ENCODE assay signal across 20 cellular contexts in genomic region chr15:55800216-55800615, GRCh38. TPM values are rescaled to one million over a fixed set of nuclear protein-coding genes. Genes with fewer than 3 reads are reported as not detected.
A peak's percentile ranks its signal among the peaks of the same experiment; 100 is the strongest.
DNase-seq lines count a peak whose midpoint lies in the region; FAIRE-seq and TF ChIP-seq lines count a peak whose summit lies in the region.
"Had no signal": no experiment of that assay in that cellular context is flagged by ENCODE, and none has a peak within 500 bp of the region (broad histone marks: within the 10 kb centered on the region; RNA-seq: fewer than 3 reads in every experiment).

No MANE protein-coding gene starts in this region.

- POLR2A ChIA-PET in H1 (lab: Charles Lee; ENCODE audit: partially characterized antibody), result no interaction called here
- POLR2A ChIA-PET in GM10248 (lab: Yijun Ruan, JAX), result no interaction called here

- CTCF ChIA-PET in Calu3 (lab: Charles Lee) (interaction anchor here (0.6 to 1.9 kb wide), 8 partner anchors 70 to 414 kb away, joined by 3 to 20 read pairs (median 4); no protein-coding TSS in a partner anchor), H1 (lab: Charles Lee; ENCODE audit: partially characterized antibody) (interaction anchor here (0.6 to 10.8 kb wide), 26 partner anchors 9 to 286 kb away, joined by 3 to 201 read pairs (median 4); no protein-coding TSS in a partner anchor), GM10248 (lab: Yijun Ruan, JAX) (interaction anchor here (0.7 to 6.9 kb wide), 10 partner anchors 12 to 276 kb away, joined by 3 to 53 read pairs (median 3); no protein-coding TSS in a partner anchor)

- no peak overlapping the region for H3K56ac ChIP-seq in H1 (replicated peaks; ENCODE audit: insufficient read length, low read depth, low read length)

- H3K9me3 ChIP-seq in Loucy (ENCODE audit: insufficient read depth, low read depth, low read length) (no peaks in the 10 kb centered on the region), H1 (ENCODE audit: insufficient read depth in 2 of 2, low read depth in 1 of 2, low read length in 1 of 2) (no peaks in the 10 kb centered on the region), neural progenitor cell (ENCODE audit: low read depth) (no peaks in the 10 kb centered on the region)
- H3K9me3 ChIP-seq: transverse colon had no signal

- H2BK120ac ChIP-seq in H1 (replicated peaks; ENCODE audit: low read depth, low read length), result no peak overlapping the region

- H3K9ac ChIP-seq in Loucy (ENCODE audit: low read depth, low read length, poor library complexity, severe bottlenecking), result no peak overlapping the region
- no peak overlapping the region for H3K9ac ChIP-seq in H1 (replicated peaks in 1 of 4; ENCODE audit: extremely low read depth in 1 of 4, low read depth in 3 of 4, low read length in 3 of 4)
- no peak overlapping the region for H3K9ac ChIP-seq in neural progenitor cell

- no peak overlapping the region for H2BK5ac ChIP-seq in H1 (ENCODE audit: low read depth, low read length)

- no peak overlapping the region for H3K14ac ChIP-seq in H1 (ENCODE audit: insufficient read length)

- H4K20me1 ChIP-seq in Loucy (ENCODE audit: insufficient read depth, low read length, poor library complexity, severe bottlenecking) (no peaks in the 10 kb centered on the region), H1 (replicated peaks in 1 of 2; ENCODE audit: control insufficient read depth in 1 of 2, insufficient read depth in 2 of 2, low read length in 2 of 2) (no peaks in the 10 kb centered on the region), neural progenitor cell (ENCODE audit: low read depth) (no peaks in the 10 kb centered on the region)

- no peak overlapping the region for H3K18ac ChIP-seq in H1 (ENCODE audit: extremely low read depth, low read length)

- peak overlapping the region; percentile 73; the same call in 1 of the 2 replicates for H4K8ac ChIP-seq in H1 (ENCODE audit: extremely low read depth, insufficient read depth, low read length)

- H3K36me3 Mint-ChIP-seq in Calu3 (ENCODE audit: insufficient read depth, unreplicated experiment), result no peaks in the 10 kb centered on the region
- H3K36me3 Mint-ChIP-seq in neural progenitor cell, result peaks cover 7% of the 10 kb centered on the region
- H3K36me3 Mint-ChIP-seq: activated naive CD4-positive, alpha-beta T cell treated with anti-CD3 and anti-CD28 coated beads, Interleukin-2, amount 50 U/mL, for 24 hours; CD8-positive, alpha-beta T cell; memory B cell; WTC11 had no signal

- peaks cover 18% of the 10 kb centered on the region for H3K4me1 Mint-ChIP-seq in Calu3 (ENCODE audit: low read depth, unreplicated experiment)
- H3K4me1 Mint-ChIP-seq in neural progenitor cell, result peaks cover 47% of the 10 kb centered on the region
- H3K4me1 Mint-ChIP-seq: activated naive CD4-positive, alpha-beta T cell treated with anti-CD3 and anti-CD28 coated beads, Interleukin-2, amount 50 U/mL, for 24 hours; memory B cell; T-helper 17 cell had no signal

- DNase-seq in Calu3, result no peak
- DNase-seq in H1 (ENCODE audit: low read depth in 1 of 2, low spot score in 2 of 2), result no peak
- no peak for DNase-seq in neural progenitor cell (ENCODE audit: low spot score)
- no peak for DNase-seq in GDM1 (lab: John Stamatoyannopoulos, UW)
- no peak for DNase-seq in activated gamma-delta T cell (lab: John Stamatoyannopoulos, UW)
- DNase-seq in AML-193 (lab: John Stamatoyannopoulos, UW), result no peak
- DNase-seq in GM10248 (ENCODE audit: extremely low spot score), result no peak
- DNase-seq: CD8-positive, alpha-beta T cell; NCI-H1436 treated with DMSO at 0.1 percent for 48 hours; T-helper 17 cell had no signal

- H3K4me2 ChIP-seq in Loucy (ENCODE audit: low read depth, low read length, poor library complexity, severe bottlenecking) (no peak overlapping the region), H1 (ENCODE audit: insufficient read depth in 1 of 2, low read depth in 2 of 2, low read length in 2 of 2) (no peak overlapping the region), neural progenitor cell (no peak overlapping the region)

- H3K4me3 Mint-ChIP-seq in Calu3 (ENCODE audit: low read depth, unreplicated experiment) (no peak overlapping the region), neural progenitor cell (no peak overlapping the region)
- H3K4me3 Mint-ChIP-seq: activated CD8-positive, alpha-beta T cell treated with anti-CD3 and anti-CD28 coated beads for 36 hours; activated naive CD4-positive, alpha-beta T cell treated with anti-CD3 and anti-CD28 coated beads, Interleukin-2, amount 50 U/mL, for 24 hours; CD8-positive, alpha-beta T cell; endodermal cell; HFFc6; memory B cell; stimulated activated naive CD8-positive, alpha-beta T cell treated with anti-CD3 and anti-CD28 coated beads, Interleukin-15, Interleukin-2, amounts not matched to agents 100 ng/mL and 50 ng/mL, for 24 hours; T-helper 17 cell had no signal

- WGBS in H1 (ENCODE audit: extremely low coverage in 1 of 2, insufficient coverage in 1 of 2, insufficient read length in 1 of 2, insufficient replicate concordance in 2 of 2, low coverage in 1 of 2, low lambda C conversion rate in 2 of 2, missing lambda C conversion rate in 1 of 2), 2 experiments, result 91% methylated on average over 2 of the region's 2 CpGs; no CpG with 5 or more reads in 1 of the 2 experiments

- H3K4me3 ChIP-seq in Loucy (ENCODE audit: low read length, poor library complexity, severe bottlenecking) (no peak overlapping the region), H1 (ENCODE audit: extremely low read depth in 1 of 4, insufficient read depth in 2 of 4, low read depth in 3 of 4, low read length in 4 of 4) (no peak overlapping the region), neural progenitor cell (no peak overlapping the region)
- H3K4me3 ChIP-seq: transverse colon had no signal

- no peak for TF ChIP-seq RAD21 in H1 (IDR thresholded peaks at IDR 0.05 in 1 of 2, conservative IDR thresholded peaks at IDR 0.05 in 1 of 2; ENCODE audit: low read depth in 2 of 2, low read length in 2 of 2)

- no peak overlapping the region for H2BK20ac ChIP-seq in H1 (ENCODE audit: low read length)

- H4K5ac ChIP-seq in H1 (ENCODE audit: insufficient read length, low read depth, low read length), result no peak overlapping the region

- no peak for TF ChIP-seq POLR2A in H1 (IDR thresholded peaks at IDR 0.05; ENCODE audit: control extremely low read depth in 1 of 2, low read depth in 2 of 2, low read length in 2 of 2)

- H2AFZ ChIP-seq in Loucy (ENCODE audit: low read length), result peak overlapping the region; percentile 91
- peak overlapping the region; percentile 100 for H2AFZ ChIP-seq in H1 (ENCODE audit: low read length)
- peak overlapping the region; percentile 100 for H2AFZ ChIP-seq in neural progenitor cell (replicated peaks)

- no peaks in the 10 kb centered on the region for H3K23me2 ChIP-seq in H1 (ENCODE audit: low read depth, low read length)

- H2AK5ac ChIP-seq in H1 (ENCODE audit: low read depth, low read length), result no peak overlapping the region

- H3K27ac ChIP-seq in H1 (ENCODE audit: low read depth, low read length) (no peak overlapping the region), neural progenitor cell (no peak overlapping the region)
- H3K27ac ChIP-seq: transverse colon had no signal

- no peak overlapping the region for H3K23ac ChIP-seq in H1 (ENCODE audit: insufficient read length)

- H4K91ac ChIP-seq in H1 (replicated peaks; ENCODE audit: insufficient read length, low read length), result no peak overlapping the region

- H3K4me1 ChIP-seq in Loucy (ENCODE audit: insufficient read depth, low read length, poor library complexity, severe bottlenecking), result peaks cover 7% of the 10 kb centered on the region
- H3K4me1 ChIP-seq in H1 (replicated peaks in 1 of 4; ENCODE audit: control insufficient read depth in 3 of 4, insufficient read depth in 4 of 4, low read length in 3 of 4), result peaks cover 0 to 5% (median 2%) of the 10 kb centered on the region in 4 experiments; a peak in 3 of 7 replicates
- H3K4me1 ChIP-seq in neural progenitor cell, result peaks cover 30% of the 10 kb centered on the region
- H3K4me1 ChIP-seq: transverse colon had no signal

- no peak overlapping the region for H3K4ac ChIP-seq in H1 (replicated peaks; ENCODE audit: insufficient read length, low read depth, low read length)

- intact Hi-C loops in Calu3 (cut with micrococcal nuclease; ENCODE audit: unreplicated experiment), result no loop called here

- H3K27ac Mint-ChIP-seq in Calu3 (ENCODE audit: unreplicated experiment), result peak overlapping the region; percentile 47
- peak overlapping the region; percentile 98 for H3K27ac Mint-ChIP-seq in neural progenitor cell
- H3K27ac Mint-ChIP-seq: activated CD8-positive, alpha-beta T cell treated with anti-CD3 and anti-CD28 coated beads for 36 hours; activated naive CD4-positive, alpha-beta T cell treated with anti-CD3 and anti-CD28 coated beads, Interleukin-2, amount 50 U/mL, for 24 hours; CD8-positive, alpha-beta T cell; endodermal cell; HFFc6; memory B cell; stimulated activated naive CD8-positive, alpha-beta T cell treated with anti-CD3 and anti-CD28 coated beads, Interleukin-15, Interleukin-2, amounts not matched to agents 100 ng/mL and 50 ng/mL, for 24 hours; T-helper 17 cell had no signal

- H2BK15ac ChIP-seq in H1 (ENCODE audit: low read length), result no peak overlapping the region

- H3K27me3 Mint-ChIP-seq in Calu3 (ENCODE audit: unreplicated experiment) (no peaks in the 10 kb centered on the region), neural progenitor cell (ENCODE audit: insufficient read depth, low read depth) (peaks cover 5% of the 10 kb centered on the region)

- H3K9me2 ChIP-seq in Loucy (replicated peaks; ENCODE audit: low read depth, low read length), result no peaks in the 10 kb centered on the region

- FAIRE-seq in H1 (lab: Jason Lieb, UNC), result no peak
- FAIRE-seq: colon had no signal

- H3K9me3 Mint-ChIP-seq in Calu3 (ENCODE audit: low read depth, unreplicated experiment), result no peaks in the 10 kb centered on the region
- H3K9me3 Mint-ChIP-seq in neural progenitor cell, result peaks cover 11% of the 10 kb centered on the region
- H3K9me3 Mint-ChIP-seq: activated CD8-positive, alpha-beta T cell treated with anti-CD3 and anti-CD28 coated beads for 36 hours; activated naive CD4-positive, alpha-beta T cell treated with anti-CD3 and anti-CD28 coated beads, Interleukin-2, amount 50 U/mL, for 24 hours; CD8-positive, alpha-beta T cell; endodermal cell; HFFc6; memory B cell; stimulated activated naive CD8-positive, alpha-beta T cell treated with anti-CD3 and anti-CD28 coated beads, Interleukin-15, Interleukin-2, amounts not matched to agents 100 ng/mL and 50 ng/mL, for 24 hours; WTC11 had no signal

- TF ChIP-seq CTCF in Calu3 (IDR thresholded peaks at IDR 0.05; ENCODE audit: unreplicated experiment) (no peak), Loucy (conservative IDR thresholded peaks at IDR 0.05; ENCODE audit: low read length) (no peak), H1 (IDR thresholded peaks at IDR 0.05; ENCODE audit: control extremely low read depth in 1 of 3, insufficient read depth in 1 of 3, low read depth in 1 of 3, low read length in 3 of 3) (no peak), neural progenitor cell (IDR thresholded peaks at IDR 0.05) (no peak), GM10248 (IDR thresholded peaks at IDR 0.05; ENCODE audit: control extremely low read depth, extremely low read depth, low read depth, missing control alignments) (no peak)

- no peaks in the 10 kb centered on the region for H3K36me3 ChIP-seq in Loucy (ENCODE audit: insufficient read depth, low read length)
- H3K36me3 ChIP-seq in H1 (ENCODE audit: control insufficient read depth in 2 of 4, insufficient read depth in 4 of 4, low read length in 3 of 4), result no peaks in the 10 kb centered on the region
- H3K36me3 ChIP-seq in neural progenitor cell, result no peaks in the 10 kb centered on the region
- H3K36me3 ChIP-seq: transverse colon had no signal

- no peak for TF ChIP-seq EP300 in H1 (IDR thresholded peaks at IDR 0.05; ENCODE audit: borderline replicate concordance in 1 of 2, low read depth in 2 of 2, low read length in 2 of 2)

- no TSS peak for BruUV-seq in Calu3 (replicated peaks; lab: Mats Ljungman, UMichigan)

- H3K79me2 ChIP-seq in Loucy (ENCODE audit: insufficient read depth, low read length), result no peaks in the 10 kb centered on the region
- H3K79me2 ChIP-seq in H1 (ENCODE audit: control insufficient read depth in 1 of 2, insufficient read depth in 2 of 2, low read length in 2 of 2), result no peaks in the 10 kb centered on the region
- H3K79me2 ChIP-seq in neural progenitor cell (ENCODE audit: low read depth), result no peaks in the 10 kb centered on the region

- H3K27me3 ChIP-seq in Loucy (ENCODE audit: insufficient read depth, low read length, poor library complexity, severe bottlenecking) (no peaks in the 10 kb centered on the region), H1 (replicated peaks in 1 of 4; ENCODE audit: control insufficient read depth in 3 of 4, extremely low read depth in 1 of 4, insufficient read depth in 3 of 4, low read length in 3 of 4) (no peaks in the 10 kb centered on the region; a peak in 1 of 7 replicates), neural progenitor cell (no peaks in the 10 kb centered on the region)
- H3K27me3 ChIP-seq: transverse colon had no signal

- H3F3A ChIP-seq in Loucy (ENCODE audit: low read depth) (no peaks in the 10 kb centered on the region), neural progenitor cell (ENCODE audit: low read depth) (peaks cover 12% of the 10 kb centered on the region)

- H3K79me1 ChIP-seq in H1 (ENCODE audit: low read depth, low read length), result no peaks in the 10 kb centered on the region

- H2BK12ac ChIP-seq in H1 (ENCODE audit: low read depth, low read length), result no peak overlapping the region

RNA-seq across cellular contexts. Expression of gene PRTG, which starts 57.3 kb away (rescaled TPM):
- total RNA-seq in Calu3 (2022) (6.6 and 12.0 TPM in 2 replicates), neural progenitor cell (ENCODE audit: low replicate concordance) (508 and 574 TPM in 2 replicates)
- 3.2 and 3.4 TPM in 2 replicates for total RNA-seq in H1 (2021; fragmentation: NEBNext Ultra II Directional; extraction: Animal tissue kit (Norgen Biotek cat#: 25700))
- 2.1 and 3.1 TPM in 2 replicates for polyA plus RNA-seq in H1 (2011; rRNA removed)
- polyA plus RNA-seq in H1 (2011; cell fraction: cytosol; rRNA removed), result 2.6 TPM
- polyA plus RNA-seq in H1 (2011; cell fraction: nucleus; rRNA removed), result 4.0 TPM
- 1.9 to 3.3 TPM (median 2.6 TPM) in 4 replicates for polyA plus RNA-seq in H1 (2012, experiment 1 of 2)
- polyA plus RNA-seq in H1 (2012, experiment 2 of 2), result 0.35 TPM
- 4.5 TPM for polyA plus RNA-seq in H1 (2013, experiment 1 of 2)
- polyA plus RNA-seq in H1 (2013, experiment 2 of 2), result 3.4 TPM
- 8.5 and 15.2 TPM in 2 replicates for polyA minus RNA-seq in H1 (2011; rRNA and poly(A)+ RNA removed)
- polyA minus RNA-seq in H1 (2011; cell fraction: cytosol; rRNA and poly(A)+ RNA removed), result 6.4 TPM
- polyA minus RNA-seq in H1 (2011; cell fraction: nucleus; rRNA and poly(A)+ RNA removed), result 18.8 TPM
- total RNA-seq: activated CD8-positive, alpha-beta T cell treated with anti-CD3 and anti-CD28 coated beads for 36 hours; CD8-positive, alpha-beta T cell; T-helper 17 cell had no signal

Comparison
In these comparisons a context has a peak if more than half of its experiments do, and no peak if none do; other contexts are left out.
1. RNA of gene PRTG, which starts 57.3 kb away (total RNA-seq): 508 to 574 TPM in neural progenitor cell; 6.6 to 12.0 TPM in Calu3 and 3.2 to 3.4 TPM in H1; every median in the first group is over 10 times any median in the second.
2. Peak in every context shown above with its lines, with median percentiles within 50 percentile points of each other: H2AFZ ChIP-seq.